In the genomic region with DNA sequence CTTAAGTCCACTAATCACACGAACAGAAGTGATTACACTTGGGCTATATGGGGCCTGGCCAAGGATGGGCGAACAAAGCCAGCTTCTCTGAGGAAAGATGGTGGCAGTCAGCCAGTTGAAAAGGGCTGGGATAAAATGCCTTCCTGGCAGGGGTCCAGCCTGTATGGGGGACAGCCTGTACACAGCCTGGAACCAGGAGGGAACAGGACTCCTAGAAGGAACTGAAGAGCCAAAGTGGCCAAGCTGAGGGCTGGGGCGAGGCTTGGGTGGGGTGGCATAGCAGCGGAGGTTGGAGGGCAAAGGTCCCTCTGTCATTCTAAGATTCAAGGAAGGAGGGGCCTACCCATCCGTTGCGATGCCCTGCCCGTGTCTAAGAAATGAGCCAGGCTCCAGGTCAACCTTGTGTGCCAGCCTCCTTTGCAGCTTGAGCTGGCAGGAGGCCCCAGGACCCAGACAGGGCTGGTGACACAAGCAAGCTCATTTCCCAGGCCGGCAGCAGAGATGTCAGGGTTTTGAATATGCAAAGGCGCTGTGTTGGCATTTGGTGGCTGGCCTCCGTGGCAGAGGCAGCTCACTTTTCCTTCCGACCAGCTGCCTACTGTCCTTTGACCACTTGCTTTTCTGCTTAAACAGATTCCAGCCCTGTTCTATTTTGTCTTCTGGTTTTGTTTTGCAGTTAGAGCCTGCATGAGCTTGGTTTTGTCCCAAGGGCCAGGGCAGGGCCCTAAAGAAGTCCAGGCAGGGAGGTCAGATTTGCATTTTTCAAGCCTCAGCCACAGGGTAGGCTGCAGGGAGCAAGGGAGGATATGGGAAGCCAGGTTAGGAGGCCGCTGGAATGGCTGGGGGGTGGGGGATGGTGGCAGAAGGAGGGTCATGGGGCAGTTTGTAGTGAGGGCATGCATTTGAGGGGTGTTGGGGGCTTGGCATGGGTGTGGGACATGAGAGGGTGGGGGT, we compare ENCODE assay signal across 18 cellular contexts. TPM values are rescaled to one million over a fixed set of nuclear protein-coding genes. Genes with fewer than 3 reads are reported as not detected.
DNase-seq lines count a peak whose midpoint lies in the region; ATAC-seq, FAIRE-seq and TF ChIP-seq lines count a peak whose summit lies in the region.
"Had no signal": no experiment of that assay in that cellular context is flagged by ENCODE, and none has a peak within 500 bp of the region (broad histone marks: within the 10 kb centered on the region; RNA-seq: fewer than 3 reads in every experiment).

No MANE protein-coding gene starts in this region.

- no peak overlapping the region for H2AFZ ChIP-seq in K562 (ENCODE audit: low read depth, low read length)

- no peaks in the 10 kb centered on the region for H3K9me1 ChIP-seq in K562 (ENCODE audit: control insufficient read depth, insufficient read depth, low read length)

- H3K27ac ChIP-seq in K562 (ENCODE audit: extremely low read depth, low read depth, low read length) (no peak overlapping the region), small intestine (ENCODE audit: low read depth in 1 of 2, low read length in 1 of 2) (peak overlapping the region; percentile 76 to 89)
- H3K27ac ChIP-seq: sigmoid colon, thoracic aorta had no signal

- CTCF ChIA-PET in K562 (lab: Yijun Ruan, JAX; ENCODE audit: low intra/inter-chr PET ratio): no interaction called here

- peaks cover 2 to 4% of the 10 kb centered on the region in 2 experiments; a peak in 1 of 5 replicates for H3K4me1 ChIP-seq in K562 (replicated peaks in 1 of 2; ENCODE audit: control insufficient read depth in 2 of 2, insufficient read depth in 2 of 2, low read length in 2 of 2)
- peaks cover 4% of the 10 kb centered on the region in 2 donors for H3K4me1 ChIP-seq in small intestine (ENCODE audit: control insufficient read depth in 2 of 2, insufficient read depth in 1 of 2, low read depth in 1 of 2, low read length in 1 of 2)
- H3K4me1 ChIP-seq: HAP-1, sigmoid colon had no signal

- H3K9me3 Mint-ChIP-seq in activated T-cell treated with anti-CD3 and anti-CD28 coated beads, Interleukin-2, amount 50 U/mL, for 24 hours: no peaks in the 10 kb centered on the region
- H3K9me3 Mint-ChIP-seq: immature natural killer cell, T-cell had no signal

- DNase-seq in LoVo (ENCODE audit: low spot score) (peak; percentile 93), K562 (ENCODE audit: extremely low read depth in 1 of 4, low spot score in 3 of 4) (no peak), medulla oblongata (ENCODE audit: extremely low spot score) (peak; percentile 29), small intestine (peak; percentile 98), AML-193 (lab: John Stamatoyannopoulos, UW) (no peak), cerebellar nuclear complex (lab: John Stamatoyannopoulos, UW) (no peak)
- DNase-seq in activated T-cell treated with anti-CD3 and anti-CD28 coated beads, Interleukin-2, amount 50 U/mL, for 24 hours: no peak
- DNase-seq: amniotic stem cell; immature natural killer cell; mammary epithelial cell; NCI-H2081 treated with DMSO at 0.1 percent for 48 hours; NCI-H774; sigmoid colon; stimulated activated CD4-positive, alpha-beta T cell treated with anti-CD3 and anti-CD28 coated beads, Interleukin-2, amount 100 ng/mL, for 48 hours; T-cell had no signal

- POLR2A ChIA-PET in K562 (lab: Yijun Ruan, JAX): interaction anchor here (0.6 to 1.8 kb wide), 2 partner anchors 21 to 157 kb away, joined by 4 to 8 read pairs; no protein-coding TSS in a partner anchor

- in situ Hi-C loops in K562 (cut with MboI): no loop called here

- no peak overlapping the region for H3K4me2 ChIP-seq in K562 (ENCODE audit: insufficient read depth, low read length)

- TF ChIP-seq POLR2A in K562 (conservative IDR thresholded peaks at IDR 0.05): no peak

- H3K27me3 ChIP-seq in K562 (ENCODE audit: control insufficient read depth in 2 of 2, insufficient read depth in 2 of 2, low read length in 2 of 2) (no peaks in the 10 kb centered on the region), small intestine (ENCODE audit: control insufficient read depth in 2 of 2, insufficient read depth in 2 of 2, low read length in 2 of 2) (no peaks in the 10 kb centered on the region)
- H3K27me3 ChIP-seq: sigmoid colon had no signal

- H3K9me3 ChIP-seq in K562 (replicated peaks; ENCODE audit: control insufficient read depth, insufficient read depth, low read depth, low read length) (no peaks in the 10 kb centered on the region), small intestine (ENCODE audit: control insufficient read depth, low read depth) (no peaks in the 10 kb centered on the region)
- H3K9me3 ChIP-seq: HAP-1, sigmoid colon, thoracic aorta had no signal

- no peaks in the 10 kb centered on the region for H3K36me3 Mint-ChIP-seq in activated T-cell treated with anti-CD3 and anti-CD28 coated beads, Interleukin-2, amount 50 U/mL, for 24 hours (ENCODE audit: low read depth)
- H3K36me3 Mint-ChIP-seq: immature natural killer cell, T-cell had no signal

- TF ChIP-seq EP300 in K562 (IDR thresholded peaks at IDR 0.05; ENCODE audit: low read length): no peak

- TF ChIP-seq RAD21 in K562 (CRISPR knock-in tag; conservative IDR thresholded peaks at IDR 0.05 in 1 of 2, IDR thresholded peaks at IDR 0.05 in 1 of 2): no peak

- no peak for ATAC-seq in K562
- no peak for ATAC-seq in HG03039 (IDR thresholded peaks at IDR 0.05; ENCODE audit: unreplicated experiment)
- ATAC-seq: T-cell had no signal

- H3K4me3 Mint-ChIP-seq in activated T-cell treated with anti-CD3 and anti-CD28 coated beads, Interleukin-2, amount 50 U/mL, for 24 hours: no peak overlapping the region
- H3K4me3 Mint-ChIP-seq: immature natural killer cell, T-cell had no signal

- H3K27ac Mint-ChIP-seq in activated T-cell treated with anti-CD3 and anti-CD28 coated beads, Interleukin-2, amount 50 U/mL, for 24 hours: no peak overlapping the region
- H3K27ac Mint-ChIP-seq: immature natural killer cell, T-cell had no signal

- WGBS in K562 (ENCODE audit: insufficient coverage, low coverage, missing lambda C conversion rate): 21% methylated on average over 9 of the region's 12 CpGs
- 16 to 54% (median 36%) methylated on average over 9 to 12 of the region's 12 CpGs for WGBS in small intestine, 3 donors

- peaks cover 7% of the 10 kb centered on the region for H3K27me3 Mint-ChIP-seq in activated T-cell treated with anti-CD3 and anti-CD28 coated beads, Interleukin-2, amount 50 U/mL, for 24 hours

- H3K4me1 Mint-ChIP-seq in activated T-cell treated with anti-CD3 and anti-CD28 coated beads, Interleukin-2, amount 50 U/mL, for 24 hours (ENCODE audit: low read depth): no peaks in the 10 kb centered on the region
- H3K4me1 Mint-ChIP-seq: immature natural killer cell, T-cell had no signal

- no peak overlapping the region for H3K9ac ChIP-seq in K562 (ENCODE audit: insufficient read depth in 1 of 2, low read depth in 2 of 2, low read length in 2 of 2)

- no peaks in the 10 kb centered on the region for H3K79me2 ChIP-seq in K562 (ENCODE audit: control insufficient read depth, insufficient read depth, low read length)

- no peak for TF ChIP-seq CTCF in K562 (IDR thresholded peaks at IDR 0.05 in 2 of 3, conservative IDR thresholded peaks at IDR 0.05 in 1 of 3; ENCODE audit: insufficient read depth in 2 of 3, low read depth in 1 of 3, low read length in 3 of 3)

- H3K4me3 ChIP-seq in K562: no peak overlapping the region
- no peak overlapping the region for H3K4me3 ChIP-seq in small intestine (ENCODE audit: low read depth in 1 of 2, low read length in 2 of 2)
- H3K4me3 ChIP-seq: HAP-1, sigmoid colon, thoracic aorta had no signal

- intact Hi-C loops in K562 (cut with micrococcal nuclease): no loop called here

- FAIRE-seq in K562 (lab: Jason Lieb, UNC) (no peak), small intestine (lab: Jason Lieb, UNC) (no peak)

- no TSS peak for BruUV-seq in K562 (replicated peaks; lab: Mats Ljungman, UMichigan)

- no peaks in the 10 kb centered on the region for H4K20me1 ChIP-seq in K562 (replicated peaks; ENCODE audit: control insufficient read depth, insufficient read depth, low read length)

- no peaks in the 10 kb centered on the region for H3K36me3 ChIP-seq in K562 (ENCODE audit: control insufficient read depth, insufficient read depth, low read length)
- no peaks in the 10 kb centered on the region for H3K36me3 ChIP-seq in small intestine (ENCODE audit: control insufficient read depth in 2 of 2, insufficient read depth in 2 of 2, low read length in 2 of 2)
- H3K36me3 ChIP-seq: HAP-1, sigmoid colon, thoracic aorta had no signal

RNA-seq across cellular contexts. Expression of gene FADD, which starts 22.8 kb away (rescaled TPM):
- total RNA-seq in K562 (2011; cell fraction: chromatin; rRNA removed; ENCODE audit: low replicate concordance): 9.8 and 23.6 TPM in 2 replicates
- total RNA-seq in K562 (2011; cell fraction: nucleolus; rRNA removed): 23.6 and 28.0 TPM in 2 replicates
- total RNA-seq in K562 (2011; cell fraction: nucleoplasm; rRNA removed): 17.0 and 17.6 TPM in 2 replicates
- 20.1 and 20.4 TPM in 2 replicates for total RNA-seq in K562 (2014; rRNA removed)
- total RNA-seq in K562 (2014; rRNA removed; fragmentation: Illumina TruSeq; extraction: Trizol): 15.5 and 17.2 TPM in 2 replicates
- total RNA-seq in K562 (2015; rRNA removed; fragmentation: Illumina TruSeq; extraction: Trizol): 18.4 and 20.9 TPM in 2 replicates
- total RNA-seq in K562 (2021): 24.1 and 26.2 TPM in 2 replicates
- polyA plus RNA-seq in K562 (2011; rRNA removed): 23.6 and 26.9 TPM in 2 replicates
- polyA plus RNA-seq in K562 (2011; cell fraction: cytosol; rRNA removed): 24.3 and 37.3 TPM in 2 replicates
- polyA plus RNA-seq in K562 (2011; cell fraction: nucleus; rRNA removed): 11.2 and 14.3 TPM in 2 replicates
- polyA plus RNA-seq in K562 (2012): 20.7 and 23.8 TPM in 2 replicates
- polyA plus RNA-seq in K562 (2014; fragmentation: Illumina TruSeq; extraction: Trizol): 17.2 and 17.7 TPM in 2 replicates
- under 1 TPM; 0.29 to 0.30 TPM for polyA plus RNA-seq in K562 (2014; fragmentation: Nextera tagmentation; extraction: Ambion mirVana)
- 26.7 and 28.7 TPM in 2 replicates for polyA plus RNA-seq in K562 (2014; rRNA removed)
- polyA minus RNA-seq in K562 (2011; rRNA and poly(A)+ RNA removed): 17.5 and 22.8 TPM in 2 replicates
- 13.8 and 19.3 TPM in 2 replicates for polyA minus RNA-seq in K562 (2011; cell fraction: cytosol; rRNA and poly(A)+ RNA removed)
- polyA minus RNA-seq in K562 (2011; cell fraction: nucleus; rRNA and poly(A)+ RNA removed): 17.8 and 23.5 TPM in 2 replicates
- 10 to 100 TPM; 29.5 to 32.7 (median 30.6) TPM for polyA plus RNA-seq in small intestine

RNA-seq across cellular contexts. Expression of gene PPFIA1, which starts 44.6 kb away (rescaled TPM):
- total RNA-seq in K562 (2011; cell fraction: chromatin; rRNA removed; ENCODE audit: low replicate concordance): 221 and 294 TPM in 2 replicates
- 104 and 111 TPM in 2 replicates for total RNA-seq in K562 (2011; cell fraction: nucleolus; rRNA removed)
- total RNA-seq in K562 (2011; cell fraction: nucleoplasm; rRNA removed): 162 and 166 TPM in 2 replicates
- total RNA-seq in K562 (2014; rRNA removed) (24.9 and 26.0 TPM in 2 replicates), K562 (2014; rRNA removed; fragmentation: Illumina TruSeq; extraction: Trizol) (28.5 and 31.6 TPM in 2 replicates), K562 (2015; rRNA removed; fragmentation: Illumina TruSeq; extraction: Trizol) (28.9 and 30.3 TPM in 2 replicates), K562 (2021) (33.1 and 38.4 TPM in 2 replicates)
- polyA plus RNA-seq in K562 (2011; rRNA removed) (41.5 and 48.0 TPM in 2 replicates), K562 (2014; fragmentation: Illumina TruSeq; extraction: Trizol) (36.2 and 39.5 TPM in 2 replicates), K562 (2014; fragmentation: Nextera tagmentation; extraction: Ambion mirVana) (10 to 100 TPM in 1 of 2 experiments, 1 to 10 TPM in 1; 9.9 to 13.3 TPM), K562 (2014; rRNA removed) (27.4 and 31.0 TPM in 2 replicates), small intestine (10 to 100 TPM; 17.8 to 27.3 (median 23.2) TPM)
- polyA plus RNA-seq in K562 (2011; cell fraction: cytosol; rRNA removed): 42.0 and 45.8 TPM in 2 replicates
- 107 and 119 TPM in 2 replicates for polyA plus RNA-seq in K562 (2011; cell fraction: nucleus; rRNA removed)
- 26.5 and 28.1 TPM in 2 replicates for polyA plus RNA-seq in K562 (2012)
- polyA minus RNA-seq in K562 (2011; rRNA and poly(A)+ RNA removed): 76.5 and 78.4 TPM in 2 replicates
- 27.9 and 43.6 TPM in 2 replicates for polyA minus RNA-seq in K562 (2011; cell fraction: cytosol; rRNA and poly(A)+ RNA removed)
- polyA minus RNA-seq in K562 (2011; cell fraction: nucleus; rRNA and poly(A)+ RNA removed): 46.0 and 70.8 TPM in 2 replicates

Comparison
In these comparisons a context has a peak if more than half of its experiments do, and no peak if none do; other contexts are left out.
1. DNase-seq: peak in LoVo (single experiment), medulla oblongata (single experiment) and small intestine (single experiment); none in K562 (0 of 4), activated T-cell treated with anti-CD3 and anti-CD28 coated beads, Interleukin-2, amount 50 U/mL, for 24 hours (single experiment), AML-193 (0 of 2) and cerebellar nuclear complex (0 of 2).